32 cellular contexts compared by ENCODE assay signal in the genomic region with DNA sequence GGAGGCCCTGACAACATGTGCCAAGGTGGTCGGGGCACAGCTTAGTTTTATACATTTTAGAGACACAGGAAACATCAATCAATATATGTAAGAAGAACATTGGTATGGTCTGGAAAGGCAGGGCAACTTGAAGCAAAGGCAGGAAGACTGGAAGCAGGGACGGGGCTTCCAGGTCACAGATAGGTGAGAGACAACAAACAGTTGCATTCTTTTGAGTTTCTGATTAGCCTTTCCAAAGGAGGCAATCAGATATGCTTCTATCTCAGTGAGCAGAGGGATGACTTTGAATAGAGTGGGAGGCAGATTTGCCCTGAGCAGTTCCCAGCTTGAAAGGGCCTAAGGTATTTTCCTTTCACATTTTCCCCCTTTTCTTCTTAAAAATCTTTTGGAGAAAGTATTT.
"Had no signal": no experiment of that assay in that cellular context is flagged by ENCODE, and none has a peak within 500 bp of the region (broad histone marks: within the 10 kb centered on the region; RNA-seq: fewer than 3 reads in every experiment).

No MANE protein-coding gene starts in this region.

- H3K4me3 Mint-ChIP-seq: activated CD4-positive, alpha-beta T cell treated with anti-CD3 and anti-CD28 coated beads, Interleukin-2, amount 10 ng/mL, durations not matched to agents 24 days and 14 days; activated CD8-positive, alpha-beta T cell treated with anti-CD3 and anti-CD28 coated beads for 36 hours; activated naive CD8-positive, alpha-beta T cell treated with anti-CD3 and anti-CD28 coated beads for 36 hours; activated T-cell treated with anti-CD3 and anti-CD28 coated beads, Interleukin-2, amount 50 U/mL, for 72 hours; activated T-helper 17 cell treated with anti-CD3 and anti-CD28 coated beads, Interleukin-2, amount 50 U/mL, for 72 hours had no signal

- H3K27ac Mint-ChIP-seq: activated CD4-positive, alpha-beta T cell treated with anti-CD3 and anti-CD28 coated beads, Interleukin-2, amount 10 ng/mL, durations not matched to agents 24 days and 14 days; activated CD8-positive, alpha-beta T cell treated with anti-CD3 and anti-CD28 coated beads for 36 hours; activated naive CD8-positive, alpha-beta T cell treated with anti-CD3 and anti-CD28 coated beads for 36 hours; activated T-cell treated with anti-CD3 and anti-CD28 coated beads, Interleukin-2, amount 50 U/mL, for 72 hours; activated T-helper 17 cell treated with anti-CD3 and anti-CD28 coated beads, Interleukin-2, amount 50 U/mL, for 72 hours had no signal

- H3K36me3 ChIP-seq: brain microvascular endothelial cell, MG63, SJCRH30, WERI-Rb-1 had no signal

- H3K9me3 Mint-ChIP-seq: activated CD4-positive, alpha-beta T cell treated with anti-CD3 and anti-CD28 coated beads, Interleukin-2, amount 10 ng/mL, durations not matched to agents 24 days and 14 days; activated T-helper 17 cell treated with anti-CD3 and anti-CD28 coated beads, Interleukin-2, amount 50 U/mL, for 72 hours had no signal

- H3K27ac ChIP-seq: brain microvascular endothelial cell, SJCRH30, SK-N-MC, WERI-Rb-1 had no signal

- H3K36me3 Mint-ChIP-seq: activated naive CD8-positive, alpha-beta T cell treated with anti-CD3 and anti-CD28 coated beads for 36 hours had no signal

- ATAC-seq: activated CD8-positive, alpha-beta T cell treated with anti-CD3 and anti-CD28 coated beads for 36 hours; activated T-cell treated with anti-CD3 and anti-CD28 coated beads, Interleukin-2, amount 50 U/mL, for 72 hours; activated T-helper 17 cell treated with anti-CD3 and anti-CD28 coated beads, Interleukin-2, amount 50 U/mL, for 72 hours had no signal

- H3K9me3 ChIP-seq: MG63, SJCRH30 had no signal

- H3K4me1 Mint-ChIP-seq: activated CD4-positive, alpha-beta T cell treated with anti-CD3 and anti-CD28 coated beads, Interleukin-2, amount 10 ng/mL, durations not matched to agents 24 days and 14 days; activated naive CD8-positive, alpha-beta T cell treated with anti-CD3 and anti-CD28 coated beads for 36 hours; activated T-helper 17 cell treated with anti-CD3 and anti-CD28 coated beads, Interleukin-2, amount 50 U/mL, for 72 hours had no signal

- H3K27me3 ChIP-seq: brain microvascular endothelial cell, MG63, SJCRH30 had no signal

- H3K27me3 Mint-ChIP-seq: activated CD4-positive, alpha-beta T cell treated with anti-CD3 and anti-CD28 coated beads, Interleukin-2, amount 10 ng/mL, durations not matched to agents 24 days and 14 days; activated CD8-positive, alpha-beta T cell treated with anti-CD3 and anti-CD28 coated beads for 36 hours; activated naive CD8-positive, alpha-beta T cell treated with anti-CD3 and anti-CD28 coated beads for 36 hours; activated T-helper 17 cell treated with anti-CD3 and anti-CD28 coated beads, Interleukin-2, amount 50 U/mL, for 72 hours had no signal

- H3K4me3 ChIP-seq: MG63, SJCRH30, SK-N-MC had no signal

- DNase-seq: activated CD4-positive, alpha-beta T cell treated with anti-CD3 and anti-CD28 coated beads, Interleukin-2, amount 10 ng/mL, durations not matched to agents 24 days and 14 days; activated CD4-positive, alpha-beta T cell treated with anti-CD3 and anti-CD28 coated beads, Interleukin-2, amount 50 U/mL, for 4 hours; activated CD8-positive, alpha-beta T cell treated with anti-CD3 and anti-CD28 coated beads for 36 hours; activated effector memory CD4-positive, alpha-beta T cell treated with anti-CD3 and anti-CD28 coated beads, Interleukin-2, amount 50 U/mL, for 16 hours; activated naive CD4-positive, alpha-beta T cell; activated naive CD4-positive, alpha-beta T cell treated with anti-CD3 and anti-CD28 coated beads, Interleukin-2, amount 50 U/mL, for 16 hours; activated naive CD8-positive, alpha-beta T cell treated with anti-CD3 and anti-CD28 coated beads for 36 hours; activated T-cell treated with anti-CD3 and anti-CD28 coated beads, Interleukin-2, amount 50 U/mL, for 1 hour; activated T-cell treated with anti-CD3 and anti-CD28 coated beads, Interleukin-2, amount 50 U/mL, for 72 hours; amniotic stem cell; aorta; brain microvascular endothelial cell; central memory CD4-positive, alpha-beta T cell; Kasumi-1; MG63; NCI-H1048; NCI-H1105 treated with DMSO at 0.1 percent for 48 hours; NCI-H1436; NCI-H1694; NCI-H1930; NCI-H2081 treated with DMSO at 0.1 percent for 48 hours; NCI-H345; NCI-H524 treated with DMSO at 0.1 percent for 48 hours; NCI-H748 treated with DMSO at 0.1 percent for 48 hours; NK-92 treated with Interleukin-12 subunit alpha and Interleukin-12 subunit beta, amount 100 ng/mL, for 24 hours; OCI-M1; Right ventricle myocardium superior; SJCRH30; T1000; WERI-Rb-1 had no signal
